Comparison of ENCODE assay signal across 15 cellular contexts in genomic region chr9:138003485-138004190, GRCh38.
DNase-seq lines count a peak whose midpoint lies in the region; ATAC-seq, FAIRE-seq and TF ChIP-seq lines count a peak whose summit lies in the region.
"Had no signal": no experiment of that assay in that cellular context is flagged by ENCODE, and none has a peak within 500 bp of the region (broad histone marks: within the 10 kb centered on the region; RNA-seq: fewer than 3 reads in every experiment).

No MANE protein-coding gene starts in this region.

- H2AFZ ChIP-seq in HepG2 (ENCODE audit: low read length) (no peak overlapping the region), K562 (ENCODE audit: low read depth, low read length) (no peak overlapping the region)
- H2AFZ ChIP-seq: GM23338 had no signal

- ATAC-seq in HepG2 (no peak), right lobe of liver (no peak), K562 (no peak)
- ATAC-seq: GM23338 had no signal

- no peaks in the 10 kb centered on the region for H3K36me3 ChIP-seq in HepG2 (replicated peaks in 1 of 2; ENCODE audit: control insufficient read depth in 1 of 2, insufficient read depth in 2 of 2, low read length in 2 of 2)
- H3K36me3 ChIP-seq in right lobe of liver: no peaks in the 10 kb centered on the region
- no peaks in the 10 kb centered on the region for H3K36me3 ChIP-seq in K562 (ENCODE audit: control insufficient read depth, insufficient read depth, low read length)
- H3K36me3 ChIP-seq: BLaER1 had no signal

- no peaks in the 10 kb centered on the region for H3K9me1 ChIP-seq in K562 (ENCODE audit: control insufficient read depth, insufficient read depth, low read length)

- H3K4me3 ChIP-seq in HepG2 (replicated peaks in 1 of 3; ENCODE audit: insufficient read depth in 1 of 3, low read depth in 2 of 3, low read length in 3 of 3) (no peak overlapping the region), right lobe of liver (no peak overlapping the region), K562 (no peak overlapping the region)
- H3K4me3 ChIP-seq: BLaER1, GM23338 had no signal

- H3K4me1 ChIP-seq in HepG2 (ENCODE audit: insufficient read depth, low read length) (no peaks in the 10 kb centered on the region), right lobe of liver (no peaks in the 10 kb centered on the region), K562 (replicated peaks in 1 of 2; ENCODE audit: control insufficient read depth in 2 of 2, insufficient read depth in 2 of 2, low read length in 2 of 2) (peaks cover 0 to 3% of the 10 kb centered on the region in 2 experiments; a peak in 1 of 5 replicates)
- H3K4me1 ChIP-seq: BLaER1, Caco-2 had no signal

- no peak for DNase-seq in HepG2 (ENCODE audit: low spot score)
- no peak for DNase-seq in right lobe of liver
- DNase-seq in K562 (ENCODE audit: extremely low read depth in 1 of 4, low spot score in 3 of 4): no peak
- DNase-seq in progenitor cell of endocrine pancreas (ENCODE audit: low spot score, unreplicated experiment): peak; percentile 7
- no peak for DNase-seq in stimulated activated CD4-positive, alpha-beta T cell treated with anti-CD3 and anti-CD28 coated beads, Interleukin-2, amount 100 ng/mL, for 48 hours
- DNase-seq in RWPE1 (ENCODE audit: low spot score): no peak
- DNase-seq: AML-193; CD8-positive, alpha-beta memory T cell; DND-41; GDM1; H9 had no signal

- POLR2A ChIA-PET in HepG2 (lab: Yijun Ruan, JAX): no interaction called here
- POLR2A ChIA-PET in K562 (lab: Yijun Ruan, JAX): interaction anchor here (0.7 kb wide), 1 partner anchor 276 kb away, joined by 3 read pairs; no protein-coding TSS in a partner anchor
- POLR2A ChIA-PET in RWPE1 (lab: Yijun Ruan, JAX; ENCODE audit: low non-redundant PET): interaction anchor here (0.7 kb wide), 1 partner anchor 21 kb away, joined by 11 read pairs; no protein-coding TSS in a partner anchor

- no peaks in the 10 kb centered on the region for H3K36me3 Mint-ChIP-seq in progenitor cell of endocrine pancreas (ENCODE audit: insufficient read depth)
- H3K36me3 Mint-ChIP-seq: CD8-positive, alpha-beta memory T cell had no signal

- H3K9me3 Mint-ChIP-seq in progenitor cell of endocrine pancreas (ENCODE audit: low read depth): no peaks in the 10 kb centered on the region
- H3K9me3 Mint-ChIP-seq: CD8-positive, alpha-beta memory T cell; GM23338 had no signal

- intact Hi-C loops in HepG2 (cut with micrococcal nuclease; ENCODE audit: unreplicated experiment) (no loop called here), right lobe of liver (cut with DNase I) (no loop called here), K562 (cut with micrococcal nuclease) (no loop called here)

- TF ChIP-seq EP300 in HepG2 (IDR thresholded peaks at IDR 0.05; ENCODE audit: low read depth in 2 of 2, low read length in 2 of 2): no peak
- no peak for TF ChIP-seq EP300 in HepG2 (CRISPR knock-in tag; IDR thresholded peaks at IDR 0.05; ENCODE audit: borderline replicate concordance)
- no peak for TF ChIP-seq EP300 in K562 (IDR thresholded peaks at IDR 0.05; ENCODE audit: low read length)

- no peak overlapping the region for H3K4me3 Mint-ChIP-seq in progenitor cell of endocrine pancreas (ENCODE audit: low read depth)
- H3K4me3 Mint-ChIP-seq: CD8-positive, alpha-beta memory T cell; GM23338; H9 had no signal

- H3K27ac ChIP-seq in HepG2 (ENCODE audit: extremely low read length, insufficient read depth, low read length): no peak overlapping the region
- H3K27ac ChIP-seq in right lobe of liver: no peak overlapping the region
- H3K27ac ChIP-seq in K562 (ENCODE audit: extremely low read depth, low read depth, low read length): no peak overlapping the region
- no peak overlapping the region for H3K27ac ChIP-seq in RWPE1
- H3K27ac ChIP-seq: BLaER1 had no signal

- H3K27me3 ChIP-seq in HepG2 (ENCODE audit: control insufficient read depth in 1 of 2, insufficient read depth in 2 of 2, low read length in 2 of 2) (peaks cover 0 to 4% of the 10 kb centered on the region in 2 experiments; a peak in 3 of 5 replicates), right lobe of liver (no peaks in the 10 kb centered on the region), K562 (ENCODE audit: control insufficient read depth in 2 of 2, insufficient read depth in 2 of 2, low read length in 2 of 2) (peaks cover 10 to 34% of the 10 kb centered on the region in 2 experiments; a peak in 4 of 5 replicates)
- H3K27me3 ChIP-seq: BLaER1 had no signal

- BruUV-seq in HepG2 (replicated peaks; lab: Mats Ljungman, UMichigan) (no TSS peak), K562 (replicated peaks; lab: Mats Ljungman, UMichigan) (no TSS peak)

- no peaks in the 10 kb centered on the region for H3K79me2 ChIP-seq in HepG2 (ENCODE audit: insufficient read depth, low read length)
- H3K79me2 ChIP-seq in K562 (ENCODE audit: control insufficient read depth, insufficient read depth, low read length): no peaks in the 10 kb centered on the region

- peaks cover 8% of the 10 kb centered on the region for H3K27me3 Mint-ChIP-seq in progenitor cell of endocrine pancreas

- H3K27ac Mint-ChIP-seq in progenitor cell of endocrine pancreas: no peak overlapping the region
- H3K27ac Mint-ChIP-seq: CD8-positive, alpha-beta memory T cell; GM23338; H9 had no signal

- no peaks in the 10 kb centered on the region for H3K9me3 ChIP-seq in HepG2 (ENCODE audit: low read length)
- no peaks in the 10 kb centered on the region for H3K9me3 ChIP-seq in right lobe of liver
- H3K9me3 ChIP-seq in K562 (replicated peaks; ENCODE audit: control insufficient read depth, insufficient read depth, low read depth, low read length): no peaks in the 10 kb centered on the region
- H3K9me3 ChIP-seq: BLaER1, Caco-2 had no signal

- H3K9ac ChIP-seq in HepG2 (ENCODE audit: insufficient read depth, low read depth, low read length) (no peak overlapping the region), K562 (ENCODE audit: insufficient read depth in 1 of 2, low read depth in 2 of 2, low read length in 2 of 2) (no peak overlapping the region)
- H3K9ac ChIP-seq: BLaER1 had no signal

- TF ChIP-seq POLR2A in HepG2 (IDR thresholded peaks at IDR 0.05; ENCODE audit: insufficient read depth in 1 of 2, low read depth in 2 of 2, low read length in 2 of 2): no peak
- TF ChIP-seq POLR2A in right lobe of liver (IDR thresholded peaks at IDR 0.05): no peak
- no peak for TF ChIP-seq POLR2A in K562 (conservative IDR thresholded peaks at IDR 0.05)

- H3K4me2 ChIP-seq in HepG2 (ENCODE audit: low read depth, low read length): no peak overlapping the region
- H3K4me2 ChIP-seq in K562 (ENCODE audit: insufficient read depth, low read length): no peak overlapping the region
- H3K4me2 ChIP-seq: BLaER1, GM23338 had no signal

- TF ChIP-seq RAD21 in HepG2 (CRISPR knock-in tag; IDR thresholded peaks at IDR 0.05) (no peak), K562 (CRISPR knock-in tag; conservative IDR thresholded peaks at IDR 0.05 in 1 of 2, IDR thresholded peaks at IDR 0.05 in 1 of 2) (no peak)

- in situ Hi-C loops in HepG2 (cut with HindIII; ENCODE audit: extremely low pct_ligation_motif_present, low pct_unique_long_range_greater_than_20kb) (no loop called here), K562 (cut with MboI) (no loop called here)

- no peaks in the 10 kb centered on the region for H3K4me1 Mint-ChIP-seq in progenitor cell of endocrine pancreas (ENCODE audit: low read depth)
- H3K4me1 Mint-ChIP-seq: CD8-positive, alpha-beta memory T cell; GM23338; H9 had no signal

- TF ChIP-seq CTCF in HepG2 (CRISPR knock-in tag; IDR thresholded peaks at IDR 0.05) (no peak), right lobe of liver (IDR thresholded peaks at IDR 0.05) (no peak), K562 (IDR thresholded peaks at IDR 0.05 in 2 of 3, conservative IDR thresholded peaks at IDR 0.05 in 1 of 3; ENCODE audit: insufficient read depth in 2 of 3, low read depth in 1 of 3, low read length in 3 of 3) (no peak), progenitor cell of endocrine pancreas (IDR thresholded peaks at IDR 0.05; ENCODE audit: unreplicated experiment) (no peak), RWPE1 (conservative IDR thresholded peaks at IDR 0.05; ENCODE audit: low read depth) (no peak)

- WGBS in HepG2 (ENCODE audit: low lambda C conversion rate): 14% methylated on average over 13 of the region's 13 CpGs
- WGBS in right lobe of liver (ENCODE audit: insufficient coverage, low coverage, low lambda C conversion rate, missing lambda C conversion rate): 69% methylated on average over 12 of the region's 13 CpGs
- 6% methylated on average over 11 of the region's 13 CpGs for WGBS in K562 (ENCODE audit: insufficient coverage, low coverage, missing lambda C conversion rate)

- FAIRE-seq in HepG2 (lab: Jason Lieb, UNC): no peak
- no peak for FAIRE-seq in K562 (lab: Jason Lieb, UNC)
- FAIRE-seq: GM12892 had no signal

- CTCF ChIA-PET in HepG2 (lab: Yijun Ruan, JAX; ENCODE audit: low intra/inter-chr PET ratio, low total read pairs): no interaction called here
- CTCF ChIA-PET in K562 (lab: Yijun Ruan, JAX; ENCODE audit: low intra/inter-chr PET ratio): no interaction called here
- CTCF ChIA-PET in RWPE1 (lab: Yijun Ruan, JAX): no interaction called here

- H4K20me1 ChIP-seq in HepG2 (ENCODE audit: insufficient read depth, low read length) (no peaks in the 10 kb centered on the region), K562 (replicated peaks; ENCODE audit: control insufficient read depth, insufficient read depth, low read length) (0 out of 2 replicates have a peak, but pooled peaks cover 6% of the 10 kb centered on the region)
- H4K20me1 ChIP-seq: BLaER1 had no signal

TF ChIP-seq in HepG2, 621 proteins besides CTCF, POLR2A, EP300 and RAD21:
- TF ChIP-seq MAFF (IDR thresholded peaks at IDR 0.05; ENCODE audit: low read depth, low read length) (peak; percentile 84), DNMT1 (CRISPR knock-in tag; IDR thresholded peaks at IDR 0.05) (no peak), MAFK (conservative IDR thresholded peaks at IDR 0.05 in 1 of 2, IDR thresholded peaks at IDR 0.05 in 1 of 2; ENCODE audit: low read length in 2 of 2) (peak; percentile 85 to 92)

TF ChIP-seq in K562, 482 proteins besides CTCF, POLR2A, EP300 and RAD21 (continues in another document):
- TF ChIP-seq ATF7 (IDR thresholded peaks at IDR 0.05): no peak

Comparison
In these comparisons a context has a peak if more than half of its experiments do, and no peak if none do; other contexts are left out.
1. Of the 241 proteins assayed by ChIP-seq in both HepG2 and K562: peak only in HepG2: none; only in K562: MAFG; in both: MAFF and MAFK; in neither: 237; mixed calls (peak in some experiments, not most) for 1.